ENCODE assay signal across 21 cellular contexts in genomic region chr15:71567173-71567572, GRCh38.
"Had no signal": no experiment of that assay in that cellular context is flagged by ENCODE, and none has a peak within 500 bp of the region (broad histone marks: within the 10 kb centered on the region; RNA-seq: fewer than 3 reads in every experiment).

No MANE protein-coding gene starts in this region.

- ATAC-seq: SK-N-SH treated with all-trans-retinoic acid at 6 μM for 48 hours had no signal

- H3K9me3 ChIP-seq: MG63, SJCRH30 had no signal

- H3K36me3 ChIP-seq: MG63, SJCRH30 had no signal

- H3K27ac ChIP-seq: HL-60, SJCRH30 had no signal

- FAIRE-seq: RCC 7860 had no signal

- H3K4me3 ChIP-seq: MG63, SJCRH30 had no signal

- DNase-seq: Karpas-422, KG1, MG63, NCI-H1092 treated with DMSO at 0.1 percent for 48 hours, NCI-H1436, NCI-H187, NCI-H2029, NCI-H2081 treated with DMSO at 0.1 percent for 48 hours, NCI-H2171, NCI-H226, NCI-H446, NCI-H510A, NCI-H524 treated with DMSO at 0.1 percent for 48 hours, NCI-H69, NCI-H774, RPMI8226, SHP77 treated with DMSO at 0.1 percent for 48 hours, SJCRH30 had no signal

- H3K27me3 ChIP-seq: MG63, SJCRH30 had no signal
